32 cellular contexts compared by ENCODE assay signal in the genomic region with DNA sequence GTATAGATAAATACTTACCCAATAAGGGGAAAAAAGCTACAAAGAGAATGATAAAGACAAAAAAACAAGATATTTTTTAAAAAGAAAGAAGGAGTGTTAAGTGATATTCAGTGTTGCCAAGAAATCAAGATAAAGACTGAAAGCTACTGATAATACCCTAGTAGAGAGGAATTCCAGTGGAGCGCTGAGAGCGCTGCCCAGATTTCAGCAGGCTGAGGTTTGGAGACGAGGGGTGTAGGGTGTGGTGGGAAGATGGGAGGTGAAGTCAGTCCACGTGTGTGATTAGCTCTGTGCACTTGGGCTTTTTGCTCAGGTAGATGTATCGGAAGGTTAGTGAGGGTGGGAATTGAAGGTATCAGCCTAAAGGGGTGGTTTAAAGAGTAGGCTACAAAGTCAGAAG. TPM values are rescaled to one million over a fixed set of nuclear protein-coding genes. Genes with fewer than 3 reads are reported as not detected.
"Had no signal": no experiment of that assay in that cellular context is flagged by ENCODE, and none has a peak within 500 bp of the region (broad histone marks: within the 10 kb centered on the region; RNA-seq: fewer than 3 reads in every experiment).

No MANE protein-coding gene starts in this region.

- H3K27me3 ChIP-seq: colonic mucosa, gastrocnemius medialis, hepatocyte, neural progenitor cell, sigmoid colon, spleen, testis, tibial nerve, upper lobe of left lung had no signal

- DNase-seq: colonic mucosa; effector memory CD4-positive, alpha-beta T cell; erythroblast; foreskin fibroblast; gastrocnemius medialis; heart left ventricle; kidney glomerular epithelial cell; left colon; left ventricle myocardium superior; lower lobe of right lung; midbrain; naive thymus-derived CD4-positive, alpha-beta T cell; posterior cingulate gyrus; psoas muscle; right cardiac atrium; sigmoid colon; spleen; stimulated activated CD4-positive, alpha-beta T cell treated with anti-CD3 and anti-CD28 coated beads, Interleukin-4, amount 100 ng/mL, for 4 hours; stimulated activated naive CD8-positive, alpha-beta T cell treated with anti-CD3 and anti-CD28 coated beads, Interleukin-15, Interleukin-2, amounts not matched to agents 100 U/mL and 50 U/mL, for 24 hours; substantia nigra; testis; upper lobe of left lung had no signal

- H3K79me2 ChIP-seq: hepatocyte had no signal

- H3K4me2 ChIP-seq: hepatocyte, neural progenitor cell had no signal

- FAIRE-seq: endometrium, islet of Langerhans, urothelium cell line had no signal

- H3K27ac ChIP-seq: colonic mucosa, gastrocnemius medialis, heart left ventricle, hepatocyte, lower lobe of right lung, neural progenitor cell, psoas muscle, sigmoid colon, spleen, testis, tibial nerve, upper lobe of left lung had no signal

- ATAC-seq: gastrocnemius medialis; heart left ventricle; left colon; left ventricle myocardium superior; lower lobe of right lung; naive thymus-derived CD4-positive, alpha-beta T cell; psoas muscle; right cardiac atrium; stimulated activated memory B cell treated with anti-CD40 and anti-IgM and Interleukin-4, amounts not matched to agents 10 μg/mL and 1 μg/mL and 100 μg/mL, for 72 hours; stimulated activated naive CD8-positive, alpha-beta T cell treated with anti-CD3 and anti-CD28 coated beads, Interleukin-15, Interleukin-2, amounts not matched to agents 100 U/mL and 50 U/mL, for 24 hours had no signal

- H3K36me3 ChIP-seq: colonic mucosa, gastrocnemius medialis, heart left ventricle, lower lobe of right lung, neural progenitor cell, sigmoid colon, spleen, tibial nerve, upper lobe of left lung had no signal

- H3K4me3 Mint-ChIP-seq: central memory CD8-positive, alpha-beta T cell; dendritic cell treated with granulocyte-macrophage colony-stimulating factor and Interleukin-4, amounts not matched to agents 40 ng/mL and 50 ng/mL, for 4 days; naive thymus-derived CD4-positive, alpha-beta T cell; nephron; neural progenitor cell; stimulated activated memory B cell treated with anti-CD40 and anti-IgM and Interleukin-4, amounts not matched to agents 10 μg/mL and 1 μg/mL and 100 μg/mL, for 72 hours had no signal

- H3K4me3 ChIP-seq: colonic mucosa, gastrocnemius medialis, heart left ventricle, hepatocyte, lower lobe of right lung, neural progenitor cell, psoas muscle, sigmoid colon, spleen, testis, tibial nerve, upper lobe of left lung had no signal

- H3K9me3 ChIP-seq: colonic mucosa, gastrocnemius medialis, heart left ventricle, lower lobe of right lung, psoas muscle, sigmoid colon, spleen, testis, tibial nerve, upper lobe of left lung had no signal

- H3K36me3 Mint-ChIP-seq: naive thymus-derived CD4-positive, alpha-beta T cell; stimulated activated memory B cell treated with anti-CD40 and anti-IgM and Interleukin-4, amounts not matched to agents 10 μg/mL and 1 μg/mL and 100 μg/mL, for 72 hours had no signal

- H3K27ac Mint-ChIP-seq: dendritic cell treated with granulocyte-macrophage colony-stimulating factor and Interleukin-4, amounts not matched to agents 40 ng/mL and 50 ng/mL, for 4 days; naive thymus-derived CD4-positive, alpha-beta T cell; nephron; neural progenitor cell; stimulated activated memory B cell treated with anti-CD40 and anti-IgM and Interleukin-4, amounts not matched to agents 10 μg/mL and 1 μg/mL and 100 μg/mL, for 72 hours had no signal

- H3K4me1 Mint-ChIP-seq: central memory CD8-positive, alpha-beta T cell; nephron; stimulated activated memory B cell treated with anti-CD40 and anti-IgM and Interleukin-4, amounts not matched to agents 10 μg/mL and 1 μg/mL and 100 μg/mL, for 72 hours had no signal

- H2AFZ ChIP-seq: hepatocyte, neural progenitor cell had no signal

- H3K4me1 ChIP-seq: colonic mucosa, gastrocnemius medialis, heart left ventricle, lower lobe of right lung, psoas muscle, sigmoid colon, spleen, testis, tibial nerve, upper lobe of left lung had no signal

- H3K27me3 Mint-ChIP-seq: central memory CD8-positive, alpha-beta T cell; dendritic cell treated with granulocyte-macrophage colony-stimulating factor and Interleukin-4, amounts not matched to agents 40 ng/mL and 50 ng/mL, for 4 days had no signal

- H3K9me3 Mint-ChIP-seq: dendritic cell treated with granulocyte-macrophage colony-stimulating factor and Interleukin-4, amounts not matched to agents 40 ng/mL and 50 ng/mL, for 4 days; nephron; neural progenitor cell had no signal

- H3K9ac ChIP-seq: neural progenitor cell had no signal

RNA-seq across cellular contexts. Expression of a gene that starts 47.8 kb away (rescaled TPM):
- total RNA-seq: left ventricle myocardium superior; naive thymus-derived CD4-positive, alpha-beta T cell had no signal
